In genomic region chr22:28772633-28773460, GRCh38 we compare ENCODE assay signal across 8 cellular contexts. TPM values are rescaled to one million over a fixed set of nuclear protein-coding genes. Genes with fewer than 3 reads are reported as not detected.
DNase-seq lines count a peak whose midpoint lies in the region; ATAC-seq, FAIRE-seq and TF ChIP-seq lines count a peak whose summit lies in the region.

Gene CCDC117, plus strand, starts transcription at chr22:28772695. Its CDS starts 155 bp downstream, at chr22:28772850.

- H3K36me3 ChIP-seq in ascending aorta: peaks cover 7 to 23% of the 10 kb centered on the region in 2 donors
- no peaks in the 10 kb centered on the region for H3K36me3 ChIP-seq in uterus

- WGBS in right cardiac atrium: under 1% methylated on average over 92 of the region's 92 CpGs

- H3K27ac ChIP-seq in ascending aorta (peak within 1 kb of the TSS; percentile 95 to 98), right cardiac atrium (ENCODE audit: low read length) (peak within 1 kb of the TSS; percentile 97), uterus (peak within 1 kb of the TSS; percentile 97 to 100)

- H3K4me1 ChIP-seq in ascending aorta (peaks cover 3 to 10% of the 10 kb centered on the region in 2 donors), right cardiac atrium (ENCODE audit: control insufficient read depth, insufficient read depth, low read length) (peaks cover 2% of the 10 kb centered on the region), uterus (peaks cover 0 to 3% of the 10 kb centered on the region in 2 donors)

- DNase-seq in GM18507 (ENCODE audit: extremely low spot score, insufficient read length, low read depth) (peak; percentile 86), NCI-H187 treated with DMSO at 0.1 percent for 48 hours (lab: John Stamatoyannopoulos, UW) (peak; percentile 35), T-helper 2 cell (peak; percentile 84 to 97 (median 87)), ascending aorta (ENCODE audit: low spot score in 2 of 2) (peak; percentile 86 to 97), right cardiac atrium (peak; percentile 97 to 98 (median 98)), putamen (ENCODE audit: low spot score) (peak; percentile 96), uterus (peak; percentile 93 to 95)

- ATAC-seq in HG02970 (IDR thresholded peaks at IDR 0.05; ENCODE audit: low FRiP score, unreplicated experiment) (peak; percentile 76), right cardiac atrium (peak; percentile 97 to 98)

- peak; percentile 96 for FAIRE-seq in GM18507 (lab: Jason Lieb, UNC)

- TF ChIP-seq CTCF in ascending aorta (IDR thresholded peaks at IDR 0.05) (peak in 1 of 3 experiments; percentile 81), uterus (IDR thresholded peaks at IDR 0.05) (peak in 3 of 4 experiments; percentile 27 to 65 (median 37))

- peak within 1 kb of the TSS; percentile 90 for H3K4me3 ChIP-seq in ascending aorta
- peak within 1 kb of the TSS; percentile 88 for H3K4me3 ChIP-seq in right cardiac atrium (ENCODE audit: low read length)
- H3K4me3 ChIP-seq in uterus: peak within 1 kb of the TSS; percentile 53 to 91

- H3K27me3 ChIP-seq in ascending aorta (no peaks in the 10 kb centered on the region), right cardiac atrium (ENCODE audit: control insufficient read depth, insufficient read depth) (no peaks in the 10 kb centered on the region), uterus (no peaks in the 10 kb centered on the region)

- TF ChIP-seq POLR2A in uterus (IDR thresholded peaks at IDR 0.05): peak; percentile 86 to 95

- H3K9me3 ChIP-seq in ascending aorta (no peaks in the 10 kb centered on the region), right cardiac atrium (ENCODE audit: control insufficient read depth, low read length) (no peaks in the 10 kb centered on the region), uterus (no peaks in the 10 kb centered on the region)

- intact Hi-C loops in ascending aorta (cut with DNase I): loop anchor here (1.0 to 10.0 kb wide), 5 partner anchors 27 to 110 kb away; partner anchors contain the start of genes HSCB, TTC28, XBP1 and ZNRF3
- intact Hi-C loops in right cardiac atrium (cut with DNase I): no loop called here
- intact Hi-C loops in uterus (cut with DNase I; ENCODE audit: low total_unique reads): no loop called here

RNA-seq across cellular contexts. Expression of gene CCDC117, which starts in this region (rescaled TPM):
- total RNA-seq in ascending aorta (10.7 TPM), right cardiac atrium (10 to 100 TPM; 13.1 to 14.0 (median 13.4) TPM), uterus (10 to 100 TPM; 13.8 to 49.8 (median 19.5) TPM)
- 6.6 TPM for polyA plus RNA-seq in right cardiac atrium

Comparison
In these comparisons a context has a peak if more than half of its experiments do, and no peak if none do; other contexts are left out.
1. Peak in every context shown above with its lines: DNase-seq, ATAC-seq, H3K4me3 ChIP-seq and H3K27ac ChIP-seq.
2. DNase-seq: peak in every context shown above with its lines; median percentile 98 in right cardiac atrium; 96 in putamen; 94 in uterus; 92 in ascending aorta; 87 in T-helper 2 cell; 86 in GM18507; 35 in NCI-H187 treated with DMSO at 0.1 percent for 48 hours.